ENCODE assay signal across 8 cellular contexts in the genomic region with DNA sequence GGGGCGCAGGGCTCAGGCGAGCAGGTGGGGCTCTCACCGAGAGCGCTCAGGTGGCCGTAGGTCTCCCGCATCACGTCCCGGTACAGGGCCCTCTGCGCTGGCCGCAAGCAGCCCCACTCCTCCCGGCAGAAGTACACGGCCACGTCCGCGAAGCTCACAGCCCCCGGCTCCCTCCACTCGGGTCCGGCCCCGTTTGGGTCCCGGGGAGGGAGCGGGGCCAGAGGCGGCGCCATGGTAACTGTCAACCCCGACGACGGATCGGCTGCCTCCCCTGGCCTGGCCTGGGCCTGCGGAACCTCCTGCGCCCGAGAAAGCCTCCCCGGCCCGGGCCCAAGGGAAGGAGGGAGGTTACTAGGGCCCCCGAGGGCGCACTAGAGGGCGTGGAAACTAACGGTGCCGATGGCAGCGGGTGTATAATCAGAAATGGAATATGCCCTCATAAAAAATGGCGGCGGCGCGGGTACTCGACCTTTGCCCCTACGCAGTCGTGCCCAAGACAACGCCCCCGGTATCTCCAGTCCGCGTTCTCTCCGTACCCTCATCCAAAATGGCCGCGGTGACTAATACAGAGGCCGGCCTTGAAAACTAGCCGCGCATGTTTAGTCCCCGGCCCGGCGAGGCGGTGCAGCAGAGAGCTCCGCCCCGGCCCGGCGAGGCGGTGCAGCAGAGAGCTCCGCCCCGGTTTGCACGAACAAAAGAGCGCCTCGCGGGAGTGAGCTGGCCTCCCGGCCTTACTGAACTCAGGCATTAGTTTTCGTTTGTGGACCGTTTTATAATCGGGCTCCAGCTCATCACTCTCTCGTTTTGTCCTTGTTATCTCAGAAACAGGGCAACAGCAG. TPM values are rescaled to one million over a fixed set of nuclear protein-coding genes. Genes with fewer than 3 reads are reported as not detected.
DNase-seq lines count a peak whose midpoint lies in the region; ATAC-seq and TF ChIP-seq lines count a peak whose summit lies in the region.

A gene (minus strand): TSS at position 425 of the 839 bp plus-strand sequence. CDS start 192 bp downstream, at position 233.

- TF ChIP-seq CTCF in GM20000 (IDR thresholded peaks at IDR 0.05; ENCODE audit: extremely low read depth, missing control alignments): no peak

- no peaks in the 10 kb centered on the region for H3K27me3 Mint-ChIP-seq in memory B cell

- DNase-seq in COR-L47 (lab: John Stamatoyannopoulos, UW): peak; percentile 97
- DNase-seq in GM20000 (ENCODE audit: low spot score): peak; percentile 96
- DNase-seq in HT1080 (ENCODE audit: low read depth): peak; percentile 98
- peak; percentile 98 for DNase-seq in NOMO-1 treated with DMSO at 0.1 percent for 48 hours (lab: John Stamatoyannopoulos, UW; ENCODE audit: unreplicated experiment)
- peak; percentile 91 to 97 for DNase-seq in activated CD8-positive, alpha-beta memory T cell treated with anti-CD3 and anti-CD28 coated beads for 4 hours (ENCODE audit: low read depth in 2 of 2)
- DNase-seq in effector memory CD4-positive, alpha-beta T cell: peak; percentile 94 to 96 (median 96)
- DNase-seq in memory B cell (ENCODE audit: low spot score in 2 of 2): peak; percentile 85 to 92
- peak; percentile 95 for DNase-seq in stimulated activated CD8-positive, alpha-beta memory T cell treated with anti-CD3 and anti-CD28 coated beads, Interleukin-12 subunit alpha, Interleukin-12 subunit beta, amount 100 ng/mL, for 24 hours (ENCODE audit: extremely low read depth)

- no peaks in the 10 kb centered on the region for H3K9me3 ChIP-seq in effector memory CD4-positive, alpha-beta T cell (ENCODE audit: control insufficient read depth, low read length)

- H3K4me1 ChIP-seq in effector memory CD4-positive, alpha-beta T cell (ENCODE audit: control insufficient read depth, insufficient read depth, low read length, poor library complexity, severe bottlenecking): peaks cover 14% of the 10 kb centered on the region

- peak; percentile 88 for ATAC-seq in memory B cell (ENCODE audit: low read depth)

- H3K36me3 ChIP-seq in effector memory CD4-positive, alpha-beta T cell (ENCODE audit: control insufficient read depth, insufficient read depth, low read length): peaks cover 24% of the 10 kb centered on the region

- H3K27ac Mint-ChIP-seq in memory B cell: peak within 1 kb of the TSS; percentile 92

- H3K36me3 Mint-ChIP-seq in memory B cell: peaks cover 5% of the 10 kb centered on the region

- peak within 1 kb of the TSS; percentile 96 for H3K27ac ChIP-seq in effector memory CD4-positive, alpha-beta T cell (ENCODE audit: insufficient read depth, low read length, poor library complexity, severe bottlenecking)

- H3K27me3 ChIP-seq in effector memory CD4-positive, alpha-beta T cell (replicated peaks; ENCODE audit: control insufficient read depth, insufficient read depth, low read length, poor library complexity, severe bottlenecking): no peaks in the 10 kb centered on the region

- H3K4me3 Mint-ChIP-seq in memory B cell: peak within 1 kb of the TSS; percentile 89

- H3K4me1 Mint-ChIP-seq in memory B cell: peaks cover 17% of the 10 kb centered on the region

- H3K9me3 Mint-ChIP-seq in memory B cell: no peaks in the 10 kb centered on the region

- H3K4me3 ChIP-seq in effector memory CD4-positive, alpha-beta T cell (ENCODE audit: insufficient read depth, low read depth, low read length, poor library complexity, severe bottlenecking): peak within 1 kb of the TSS; percentile 67

RNA-seq across cellular contexts. Expression of the gene that starts here (rescaled TPM):
- total RNA-seq in HT1080 (2014; rRNA removed; shearing (Covaris generic)): 4.4 and 4.9 TPM in 2 replicates
- 5.6 and 5.7 TPM in 2 replicates for polyA plus RNA-seq in HT1080 (2015; cell fraction: cytosol; rRNA removed)
- 8.4 and 10.3 TPM in 2 replicates for polyA plus RNA-seq in HT1080 (2015; cell fraction: nucleus; rRNA removed)

Comparison
In these comparisons a context has a peak if more than half of its experiments do, and no peak if none do; other contexts are left out.
1. Peak in every context shown above with its lines: DNase-seq, ATAC-seq, H3K4me3 ChIP-seq and H3K27ac ChIP-seq.